In the genomic region with DNA sequence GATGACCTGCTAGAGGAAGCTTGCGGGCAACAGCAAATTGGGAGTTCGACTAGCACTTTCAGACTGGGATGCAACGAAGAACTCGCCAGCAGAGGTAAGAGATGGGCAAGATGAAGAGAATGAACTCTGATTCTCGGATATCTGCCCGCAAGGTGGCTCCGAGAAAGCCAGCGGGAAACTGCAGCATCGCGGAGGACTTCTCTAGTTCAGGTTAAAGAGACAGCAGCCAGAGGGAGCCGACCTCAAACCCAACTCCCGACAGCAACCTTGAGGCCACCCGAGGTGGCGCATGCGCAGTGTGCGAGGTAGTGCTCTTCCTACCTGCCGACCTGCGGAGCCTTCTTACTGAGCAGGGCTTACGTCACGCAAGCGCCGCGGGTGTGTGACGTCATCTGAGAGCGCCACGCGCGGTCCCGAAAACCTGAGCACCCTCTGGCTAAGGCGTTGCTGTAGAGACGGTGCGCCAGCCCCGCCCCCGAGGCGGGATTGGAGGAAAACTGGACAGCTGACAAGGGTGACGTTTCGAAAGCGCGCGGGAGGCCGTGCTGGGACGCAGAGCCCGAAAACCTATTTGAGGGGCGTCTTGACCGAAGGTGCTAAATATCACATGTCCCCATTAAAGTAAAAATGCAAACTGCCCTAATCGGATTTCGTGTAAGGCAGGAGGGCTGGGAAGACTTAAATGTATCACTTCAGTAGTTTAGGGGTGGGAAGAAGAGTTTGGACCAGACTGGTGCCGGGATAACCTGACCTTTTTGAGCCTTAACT, we compare ENCODE assay signal across 8 cellular contexts.
A peak's percentile ranks its signal among the peaks of the same experiment; 100 is the strongest.
DNase-seq lines count a peak whose midpoint lies in the region; ATAC-seq and TF ChIP-seq lines count a peak whose summit lies in the region.

No MANE protein-coding gene starts in this region.

- peak overlapping the region; percentile 71 for H3K27ac ChIP-seq in hepatocyte
- H3K27ac ChIP-seq in rectal smooth muscle tissue (ENCODE audit: low read depth, low read length) = peak overlapping the region; percentile 89
- H3K27ac ChIP-seq in aorta (ENCODE audit: low read depth in 1 of 2, low read length in 2 of 2) = peak overlapping the region in 1 of 2 donors; percentile 85

- H3K4me2 ChIP-seq in hepatocyte = peak overlapping the region; percentile 75

- H3K36me3 ChIP-seq in hepatocyte (replicated peaks; ENCODE audit: insufficient read depth, low read depth) (no peaks in the 10 kb centered on the region), rectal smooth muscle tissue (ENCODE audit: control insufficient read depth, insufficient read depth, low read length) (no peaks in the 10 kb centered on the region), aorta (ENCODE audit: control insufficient read depth in 1 of 2, insufficient read depth in 2 of 2, low read length in 1 of 2) (no peaks in the 10 kb centered on the region)

- H3K27me3 ChIP-seq in hepatocyte = no peaks in the 10 kb centered on the region
- H3K27me3 ChIP-seq in rectal smooth muscle tissue (ENCODE audit: control insufficient read depth, insufficient read depth, low read length) = no peaks in the 10 kb centered on the region
- no peaks in the 10 kb centered on the region for H3K27me3 ChIP-seq in aorta (ENCODE audit: control insufficient read depth in 1 of 2, insufficient read depth in 2 of 2, low read length in 1 of 2)

- peak overlapping the region; percentile 71 for H3K4me3 ChIP-seq in astrocyte of the spinal cord (ENCODE audit: low read depth, low read length)
- peak overlapping the region; percentile 35 for H3K4me3 ChIP-seq in hepatocyte
- peak overlapping the region; percentile 82 for H3K4me3 ChIP-seq in rectal smooth muscle tissue (ENCODE audit: low read length)
- H3K4me3 ChIP-seq in aorta (ENCODE audit: low read length in 2 of 2) = peak overlapping the region; percentile 54 to 56

- H4K20me1 ChIP-seq in hepatocyte (ENCODE audit: insufficient read depth, poor library complexity, severe bottlenecking) = no peaks in the 10 kb centered on the region

- H3K9ac ChIP-seq in rectal smooth muscle tissue (ENCODE audit: low read length) = peak overlapping the region; percentile 25

- intact Hi-C loops in aorta (cut with DNase I) = no loop called here

- no peaks in the 10 kb centered on the region for H3K79me2 ChIP-seq in hepatocyte

- no peaks in the 10 kb centered on the region for H3K9me2 ChIP-seq in hepatocyte (replicated peaks; ENCODE audit: insufficient read depth)

- peak; percentile 66 for ATAC-seq in GM18508 (IDR thresholded peaks at IDR 0.05; ENCODE audit: insufficient read depth, unreplicated experiment)
- ATAC-seq in HG02981 (IDR thresholded peaks at IDR 0.05; ENCODE audit: unreplicated experiment) = peak; percentile 71
- peak; percentile 98 for ATAC-seq in aorta (ENCODE audit: low FRiP score)

- in situ Hi-C loops in astrocyte of the spinal cord (cut with HindIII; ENCODE audit: low sequenced_read_pairs) = no loop called here

- H2AFZ ChIP-seq in hepatocyte = peak overlapping the region; percentile 80

- TF ChIP-seq CTCF in astrocyte of the spinal cord (IDR thresholded peaks at IDR 0.05; ENCODE audit: low read depth, low read length) = peak; percentile 19
- TF ChIP-seq CTCF in hepatocyte (IDR thresholded peaks at IDR 0.05; ENCODE audit: poor library complexity) = peak; percentile 30

- DNase-seq in NCI-H2029 treated with DMSO at 0.1 percent for 48 hours (lab: John Stamatoyannopoulos, UW) (peak; percentile 84), T1000 (lab: John Stamatoyannopoulos, UW) (peak; percentile 98), astrocyte of the spinal cord (ENCODE audit: low read depth, low spot score) (peak; percentile 99), hepatocyte (ENCODE audit: low spot score) (peak; percentile 99), aorta (peak; percentile 99 to 100)

- WGBS in hepatocyte (ENCODE audit: low lambda C conversion rate, missing lambda C conversion rate) = 4% methylated on average over 48 of the region's 48 CpGs
- 2% methylated on average over 48 of the region's 48 CpGs for WGBS in aorta, 2 donors

- no peaks in the 10 kb centered on the region for H3K9me3 ChIP-seq in hepatocyte (ENCODE audit: low read depth)
- no peaks in the 10 kb centered on the region for H3K9me3 ChIP-seq in aorta (ENCODE audit: control insufficient read depth, low read length)

- H3K4me1 ChIP-seq in hepatocyte (ENCODE audit: insufficient read depth) (peaks cover 13% of the 10 kb centered on the region), rectal smooth muscle tissue (ENCODE audit: control insufficient read depth, insufficient read depth, low read length) (peaks cover 4% of the 10 kb centered on the region), aorta (ENCODE audit: control insufficient read depth in 1 of 2, insufficient read depth in 2 of 2, low read length in 2 of 2) (no peaks in the 10 kb centered on the region)
